In genomic region chr1:109716570-109717090, GRCh38 we compare ENCODE assay signal across 1 cellular context.
TF ChIP-seq lines count a peak whose summit lies in the region.

No MANE protein-coding gene starts in this region.

TF ChIP-seq in IMR-90, 13 proteins besides CTCF, POLR2A, EP300 and RAD21:
- TF ChIP-seq MAZ (IDR thresholded peaks at IDR 0.05; ENCODE audit: borderline replicate concordance, low read depth, low read length) (no peak), MXI1 (IDR thresholded peaks at IDR 0.05; ENCODE audit: borderline replicate concordance, low read depth, low read length) (no peak), FOS (IDR thresholded peaks at IDR 0.05; ENCODE audit: low read depth, low read length) (no peak), SMC3 (IDR thresholded peaks at IDR 0.05; ENCODE audit: low read depth, low read length) (no peak), RCOR1 (IDR thresholded peaks at IDR 0.05; ENCODE audit: insufficient replicate concordance, low read length) (no peak), NFE2L2 (IDR thresholded peaks at IDR 0.05; ENCODE audit: low read depth, low read length) (no peak)
TF ChIP-seq in IMR-90: peak in this region for 0.
